ENCODE assay signal across 26 cellular contexts in the genomic region with DNA sequence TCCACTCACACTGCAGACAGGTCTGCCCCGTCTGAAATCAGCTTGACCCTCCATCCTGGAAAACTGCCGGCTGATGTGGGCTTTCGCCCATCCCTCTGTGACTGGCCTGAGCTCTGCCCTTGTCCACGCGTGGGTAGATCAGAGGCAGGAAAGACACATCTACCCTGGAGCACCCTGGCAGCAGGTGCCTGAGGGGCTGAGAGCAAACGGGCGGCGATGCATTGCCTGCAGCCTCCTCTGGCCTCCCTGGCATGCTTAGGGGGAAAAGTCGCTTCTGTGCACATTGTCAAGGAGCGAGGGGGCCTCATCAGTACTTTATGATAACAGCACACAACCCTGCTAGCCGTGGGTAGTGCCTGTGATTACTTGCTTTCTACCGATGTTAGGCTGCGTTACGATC.
DNase-seq lines count a peak whose midpoint lies in the region; ATAC-seq, FAIRE-seq and TF ChIP-seq lines count a peak whose summit lies in the region.
"Had no signal": no experiment of that assay in that cellular context is flagged by ENCODE, and none has a peak within 500 bp of the region (broad histone marks: within the 10 kb centered on the region; RNA-seq: fewer than 3 reads in every experiment).

No MANE protein-coding gene starts in this region.

- no peaks in the 10 kb centered on the region for H3K79me2 ChIP-seq in H9 (ENCODE audit: insufficient read depth, low read length)

- H3K9me3 Mint-ChIP-seq in H9, result no peaks in the 10 kb centered on the region
- no peaks in the 10 kb centered on the region for H3K9me3 Mint-ChIP-seq in endodermal cell
- H3K9me3 Mint-ChIP-seq in osteocyte (ENCODE audit: unreplicated experiment), result no peaks in the 10 kb centered on the region
- no peaks in the 10 kb centered on the region for H3K9me3 Mint-ChIP-seq in T-cell
- H3K9me3 Mint-ChIP-seq: CD4-positive, alpha-beta T cell had no signal

- H3K23me2 ChIP-seq in H9 (ENCODE audit: insufficient read length, low read depth, low read length, poor library complexity, severe bottlenecking), result no peaks in the 10 kb centered on the region

- DNase-seq in H9, result no peak
- peak; percentile 40 for DNase-seq in endodermal cell
- peak; percentile 53 for DNase-seq in kidney
- DNase-seq in osteocyte (ENCODE audit: extremely low spot score, unreplicated experiment), result peak; percentile 42
- DNase-seq in T-cell, result no peak
- DNase-seq in UCSD-AML1 (lab: John Stamatoyannopoulos, UW; ENCODE audit: unreplicated experiment), result no peak
- DNase-seq: 8988T; ACHN; AML-193; BE2C; CD4-positive, alpha-beta T cell; CD8-positive, alpha-beta memory T cell; DMS 273 treated with DMSO at 0.1 percent for 48 hours; DMS79; EL; GF-D8; GOT3; HCEC 1CT had no signal

- H3K36me3 Mint-ChIP-seq in H9 (ENCODE audit: insufficient read depth in 1 of 3, low read depth in 3 of 3) (peaks cover 0 to 2% (median 0%) of the 10 kb centered on the region in 3 experiments; a peak in 2 of 7 replicates), endodermal cell (ENCODE audit: low read depth) (no peaks in the 10 kb centered on the region), osteocyte (ENCODE audit: unreplicated experiment) (peaks cover 4% of the 10 kb centered on the region), T-cell (no peaks in the 10 kb centered on the region)
- H3K36me3 Mint-ChIP-seq: CD14-positive monocyte; CD8-positive, alpha-beta memory T cell had no signal

- TF ChIP-seq CTCF in H9 (conservative IDR thresholded peaks at IDR 0.05) (no peak), endodermal cell (conservative IDR thresholded peaks at IDR 0.05) (no peak), kidney (IDR thresholded peaks at IDR 0.05; ENCODE audit: borderline replicate concordance, extremely low read depth, insufficient read depth) (no peak), osteocyte (IDR thresholded peaks at IDR 0.05) (no peak)

- no peak overlapping the region for H2AK5ac ChIP-seq in H9 (ENCODE audit: insufficient read length, low read length)

- no peak overlapping the region for H3K23ac ChIP-seq in H9 (ENCODE audit: insufficient read length, low read depth, low read length)

- H3K4me1 ChIP-seq in H9 (ENCODE audit: insufficient read depth, low read length) (peaks cover 2% of the 10 kb centered on the region; the same call in 1 of the 2 replicates), endodermal cell (ENCODE audit: control insufficient read depth, insufficient read depth, low read length) (no peaks in the 10 kb centered on the region), kidney (ENCODE audit: control insufficient read depth in 1 of 2, insufficient read depth in 1 of 2, low read depth in 1 of 2, low read length in 2 of 2) (no peaks in the 10 kb centered on the region)
- H3K4me1 ChIP-seq: A549, BE2C had no signal

- no CpG with 5 or more reads among the region's 14 CpGs for WGBS in H9 (ENCODE audit: extremely low coverage, insufficient read length, low lambda C conversion rate)
- 81 to 87% methylated on average over 12 to 14 of the region's 14 CpGs for WGBS in endodermal cell (ENCODE audit: insufficient coverage in 1 of 2, insufficient read length in 1 of 2), 2 experiments

- no peak for ATAC-seq in T-cell (replicated peaks in 1 of 4)
- no peak for ATAC-seq in HG03378 (IDR thresholded peaks at IDR 0.05; ENCODE audit: unreplicated experiment)
- ATAC-seq: A549 had no signal

- no peaks in the 10 kb centered on the region for H3K27me3 ChIP-seq in H9 (ENCODE audit: insufficient read depth, low read length)
- H3K27me3 ChIP-seq in endodermal cell (ENCODE audit: control insufficient read depth, insufficient read depth, low read length, poor library complexity, severe bottlenecking), result no peaks in the 10 kb centered on the region
- H3K27me3 ChIP-seq: BE2C; BLaER1 treated with 17β-estradiol and CSF1 and Interleukin-3, amounts not matched to agents 10 nM and 100 nM had no signal

- no peak overlapping the region for H3K4ac ChIP-seq in H9 (ENCODE audit: low read depth, low read length)

- no peak overlapping the region for H2BK15ac ChIP-seq in H9 (ENCODE audit: low read depth, low read length)

- H3K36me3 ChIP-seq in endodermal cell (ENCODE audit: control insufficient read depth, insufficient read depth, low read length) (no peaks in the 10 kb centered on the region), kidney (ENCODE audit: control insufficient read depth in 1 of 2, insufficient read depth in 2 of 2, low read length in 2 of 2) (no peaks in the 10 kb centered on the region)
- H3K36me3 ChIP-seq: BE2C; BLaER1 treated with 17β-estradiol and CSF1 and Interleukin-3, amounts not matched to agents 10 nM and 100 nM had no signal

- H2BK12ac ChIP-seq in H9 (ENCODE audit: insufficient read length, low read depth, low read length), result no peak overlapping the region

- no peak overlapping the region for H3K27ac ChIP-seq in H9 (ENCODE audit: insufficient read length, low read depth, low read length)
- H3K27ac ChIP-seq in endodermal cell (ENCODE audit: low read depth, low read length), result no peak overlapping the region
- no peak overlapping the region for H3K27ac ChIP-seq in kidney (ENCODE audit: low read depth in 2 of 2, low read length in 2 of 2)
- H3K27ac ChIP-seq: A549; BLaER1 treated with 17β-estradiol and CSF1 and Interleukin-3, amounts not matched to agents 10 nM and 100 nM had no signal

- H2BK120ac ChIP-seq in H9 (ENCODE audit: low read depth, low read length, poor library complexity, severe bottlenecking), result no peak overlapping the region

- H3K4me3 Mint-ChIP-seq in H9 (no peak overlapping the region), endodermal cell (no peak overlapping the region), osteocyte (ENCODE audit: unreplicated experiment) (no peak overlapping the region), T-cell (no peak overlapping the region)
- H3K4me3 Mint-ChIP-seq: CD14-positive monocyte; CD4-positive, alpha-beta T cell; CD8-positive, alpha-beta memory T cell had no signal

- H2AFZ ChIP-seq in H9 (ENCODE audit: low read length), result no peak overlapping the region

- H3K79me1 ChIP-seq in H9 (ENCODE audit: insufficient read depth, low read depth, low read length, poor library complexity, severe bottlenecking), result no peaks in the 10 kb centered on the region

- peak overlapping the region; percentile 8 for H4K5ac ChIP-seq in H9 (ENCODE audit: insufficient read length, low read depth, low read length)

- intact Hi-C loops in kidney (cut with DNase I), result no loop called here

- FAIRE-seq in kidney (lab: Jason Lieb, UNC), result no peak
- FAIRE-seq: A549, D721Med, GM12891, GM18507, H54 had no signal

- peaks cover 10 to 14% of the 10 kb centered on the region in 2 experiments for H3K4me1 Mint-ChIP-seq in H9
- peaks cover 4% of the 10 kb centered on the region for H3K4me1 Mint-ChIP-seq in endodermal cell
- no peaks in the 10 kb centered on the region for H3K4me1 Mint-ChIP-seq in osteocyte (ENCODE audit: unreplicated experiment)
- peaks cover 0 to 6% (median 0%) of the 10 kb centered on the region in 3 donors for H3K4me1 Mint-ChIP-seq in T-cell
- H3K4me1 Mint-ChIP-seq: CD14-positive monocyte had no signal

- H4K8ac ChIP-seq in H9 (replicated peaks; ENCODE audit: insufficient read length, low read depth, low read length), result no peak overlapping the region

- POLR2A ChIA-PET in T-cell (lab: Charles Lee), result no interaction called here

- no peak overlapping the region for H3T11ph ChIP-seq in H9 (ENCODE audit: low read length)

- H4K91ac ChIP-seq in H9 (ENCODE audit: insufficient read length, low read depth, low read length), result no peak overlapping the region

- H3K56ac ChIP-seq in H9 (ENCODE audit: insufficient read length, low read depth, low read length), result no peak overlapping the region

- no peaks in the 10 kb centered on the region for H3K9me3 ChIP-seq in H9 (ENCODE audit: control insufficient read depth, low read depth, low read length)
- no peaks in the 10 kb centered on the region for H3K9me3 ChIP-seq in endodermal cell (ENCODE audit: control insufficient read depth, low read length)
- no peaks in the 10 kb centered on the region for H3K9me3 ChIP-seq in kidney (ENCODE audit: control insufficient read depth in 1 of 2, low read length in 2 of 2)
- H3K9me3 ChIP-seq: A549, BE2C had no signal

- peaks cover 6% of the 10 kb centered on the region for H4K20me1 ChIP-seq in H9 (ENCODE audit: control insufficient read depth, insufficient read depth, insufficient read length)

- no peak overlapping the region for H2BK5ac ChIP-seq in H9 (ENCODE audit: insufficient read length, low read length)

- H3K4me3 ChIP-seq in endodermal cell (ENCODE audit: low read length) (no peak overlapping the region), kidney (ENCODE audit: low read length in 2 of 2) (no peak overlapping the region)
- H3K4me3 ChIP-seq: A549; BLaER1 treated with 17β-estradiol and CSF1 and Interleukin-3, amounts not matched to agents 10 nM and 100 nM had no signal

- H3K14ac ChIP-seq in H9 (ENCODE audit: insufficient read depth, low read length), result no peak overlapping the region; the same call in 1 of the 2 replicates

- peak overlapping the region in 1 of 3 experiments; percentile 80; a peak in 1 of 7 replicates for H3K27ac Mint-ChIP-seq in H9
- no peak overlapping the region for H3K27ac Mint-ChIP-seq in endodermal cell
- peak overlapping the region; percentile 23 for H3K27ac Mint-ChIP-seq in osteocyte (ENCODE audit: unreplicated experiment)
- no peak overlapping the region for H3K27ac Mint-ChIP-seq in T-cell
- H3K27ac Mint-ChIP-seq: CD14-positive monocyte; CD4-positive, alpha-beta T cell; CD8-positive, alpha-beta memory T cell had no signal

- no peak overlapping the region for H2BK20ac ChIP-seq in H9 (ENCODE audit: low read depth, low read length, poor library complexity, severe bottlenecking)

- CTCF ChIA-PET in T-cell (lab: Charles Lee), result no interaction called here

- no peak overlapping the region for H3K9ac ChIP-seq in H9 (ENCODE audit: extremely low read depth, insufficient read length, low read length)
- no peak overlapping the region for H3K9ac ChIP-seq in endodermal cell (ENCODE audit: extremely low read depth, low read length, poor library complexity, severe bottlenecking)
- H3K9ac ChIP-seq in kidney (ENCODE audit: low read length in 2 of 2), result no peak overlapping the region
- H3K9ac ChIP-seq: BLaER1 treated with 17β-estradiol and CSF1 and Interleukin-3, amounts not matched to agents 10 nM and 100 nM had no signal

- H3K27me3 Mint-ChIP-seq in H9 (ENCODE audit: low read depth) (no peaks in the 10 kb centered on the region; the same call in 1 of the 2 replicates), endodermal cell (ENCODE audit: insufficient read depth) (no peaks in the 10 kb centered on the region), osteocyte (ENCODE audit: unreplicated experiment) (no peaks in the 10 kb centered on the region), T-cell (peaks cover 10 to 13% of the 10 kb centered on the region in 2 donors)

- no peak overlapping the region for H3K18ac ChIP-seq in H9 (ENCODE audit: insufficient read length, low read depth, low read length)

- H3K4me2 ChIP-seq in H9 (ENCODE audit: insufficient read depth, insufficient read length, low read length), result no peak overlapping the region
- H3K4me2 ChIP-seq: A549; BLaER1 treated with 17β-estradiol and CSF1 and Interleukin-3, amounts not matched to agents 10 nM and 100 nM had no signal

Comparison
In these comparisons a context has a peak if more than half of its experiments do, and no peak if none do; other contexts are left out.
1. DNase-seq: peak in endodermal cell (single experiment), kidney (single experiment) and osteocyte (single experiment); none in H9 (single experiment), T-cell (0 of 34) and UCSD-AML1 (single experiment).